ENCODE assay signal across 31 cellular contexts in genomic region chr15:30059771-30060170, GRCh38. TPM values are rescaled to one million over a fixed set of nuclear protein-coding genes. Genes with fewer than 3 reads are reported as not detected.
"Had no signal": no experiment of that assay in that cellular context is flagged by ENCODE, and none has a peak within 500 bp of the region (broad histone marks: within the 10 kb centered on the region; RNA-seq: fewer than 3 reads in every experiment).

No MANE protein-coding gene starts in this region.

- H3K4me3 ChIP-seq: ascending aorta, breast epithelium, cardiac muscle cell, coronary artery, esophagus squamous epithelium, gastroesophageal sphincter, heart right ventricle had no signal

- DNase-seq: activated CD4-positive, alpha-beta memory T cell treated with anti-CD3 and anti-CD28 coated beads, Interleukin-2, amount 10 ng/mL, durations not matched to agents 7 days and 5 days; activated CD4-positive, alpha-beta T cell treated with anti-CD3 and anti-CD28 coated beads for 1 hour; activated CD4-positive, alpha-beta T cell treated with anti-CD3 and anti-CD28 coated beads for 4 hours; activated CD4-positive, alpha-beta T cell treated with anti-CD3 and anti-CD28 coated beads, Interleukin-2, amount 10 ng/mL, durations not matched to agents 7 days and 5 days; activated CD4-positive, alpha-beta T cell treated with anti-CD3 and anti-CD28 coated beads, Interleukin-2, amount 50 U/mL, for 4 hours; activated CD4-positive, CD25-positive, alpha-beta regulatory T cell; activated CD8-positive, alpha-beta memory T cell treated with anti-CD3 and anti-CD28 coated beads, Interleukin-2, amount 50 U/mL, for 48 hours; activated gamma-delta T cell; activated naive CD4-positive, alpha-beta T cell; activated naive CD4-positive, alpha-beta T cell treated with anti-CD3 and anti-CD28 coated beads, Interleukin-2, amount 10 ng/mL, durations not matched to agents 7 days and 5 days; activated naive CD8-positive, alpha-beta T cell treated with anti-CD3 and anti-CD28 coated beads, Interleukin-2, amount 10 ng/mL, durations not matched to agents 7 days and 5 days; activated T-cell treated with anti-CD3 and anti-CD28 coated beads for 4 hours; activated T-cell treated with anti-CD3 and anti-CD28 coated beads, Interleukin-2, amount 50 U/mL, for 24 hours; activated T-cell treated with anti-CD3 and anti-CD28 coated beads, Interleukin-2, amount 50 U/mL, for 72 hours; central memory CD4-positive, alpha-beta T cell; cerebellar nuclear complex; effector CD8-positive, alpha-beta T cell; esophagus squamous epithelium; foreskin melanocyte; heart right ventricle; T-helper 2 cell had no signal

- H3K27me3 ChIP-seq: ascending aorta, breast epithelium, cardiac muscle cell, esophagus squamous epithelium, gastroesophageal sphincter had no signal

- H3K27ac ChIP-seq: ascending aorta, breast epithelium, cardiac muscle cell, coronary artery, epithelial cell of prostate, esophagus squamous epithelium, gastroesophageal sphincter, heart right ventricle had no signal

RNA-seq across cellular contexts. Expression of gene GOLGA8J, which starts 23.0 kb away (rescaled TPM):
- total RNA-seq: activated CD4-positive, alpha-beta memory T cell treated with anti-CD3 and anti-CD28 coated beads, Interleukin-2, amount 10 ng/mL, durations not matched to agents 7 days and 5 days; activated T-cell treated with anti-CD3 and anti-CD28 coated beads, Interleukin-2, amount 50 U/mL, for 72 hours; cardiac muscle cell; endothelial cell of umbilical vein; esophagus squamous epithelium; fibroblast of lung; fibroblast of villous mesenchyme; glomerular endothelial cell had no signal
